In the genomic region with DNA sequence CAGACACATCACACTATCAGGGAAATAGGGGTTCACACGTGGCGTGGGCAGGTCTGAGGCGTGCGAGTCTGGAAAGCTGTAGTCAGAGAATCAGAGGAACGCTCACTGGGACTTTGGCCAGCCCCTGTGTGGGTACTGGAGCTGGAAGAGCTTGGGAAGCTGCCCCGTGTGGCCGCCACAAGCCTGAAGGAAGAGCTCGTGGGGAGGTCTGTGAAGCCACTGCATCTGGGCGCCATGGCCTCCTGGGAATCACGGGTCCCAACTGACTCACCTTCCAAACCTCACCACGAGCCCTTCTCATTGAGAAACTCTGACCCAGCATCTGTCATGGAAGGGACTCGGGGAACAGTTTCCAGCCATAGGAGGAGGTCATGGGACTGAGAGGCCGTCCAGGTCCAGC, we compare ENCODE assay signal across 22 cellular contexts. TPM values are rescaled to one million over a fixed set of nuclear protein-coding genes. Genes with fewer than 3 reads are reported as not detected.
DNase-seq lines count a peak whose midpoint lies in the region; TF ChIP-seq lines count a peak whose summit lies in the region.
"Had no signal": no experiment of that assay in that cellular context is flagged by ENCODE, and none has a peak within 500 bp of the region (broad histone marks: within the 10 kb centered on the region; RNA-seq: fewer than 3 reads in every experiment).

No MANE protein-coding gene starts in this region.

- DNase-seq in AG09319 (ENCODE audit: extremely low read depth, low read depth), result no peak
- peak; percentile 58 for DNase-seq in HFFc6
- DNase-seq in fibroblast of lung (ENCODE audit: low read depth in 2 of 2), result peak; percentile 56 to 82
- DNase-seq in COLO829 (ENCODE audit: low spot score), result no peak
- no peak for DNase-seq in activated T-cell treated with anti-CD3 and anti-CD28 coated beads, Interleukin-2, amount 50 U/mL, for 24 hours
- DNase-seq in DMS153 (lab: John Stamatoyannopoulos, UW), result no peak
- no peak for DNase-seq in effector CD8-positive, alpha-beta T cell (lab: John Stamatoyannopoulos, UW)
- DNase-seq: activated CD8-positive, alpha-beta memory T cell treated with anti-CD3 and anti-CD28 coated beads, Interleukin-2, amount 10 ng/mL, durations not matched to agents 7 days and 5 days; activated naive CD4-positive, alpha-beta T cell; effector CD4-positive, alpha-beta T cell; gastrocnemius medialis; GOT3; lower lobe of right lung; NCI-H1694; NCI-H446; nephron progenitor cell; Right ventricle myocardium superior; stimulated activated CD4-positive, alpha-beta T cell treated with anti-CD3 and anti-CD28 coated beads, Interleukin-4, amount 100 ng/mL, for 4 hours had no signal

- H3K27ac Mint-ChIP-seq in HFFc6, result peak overlapping the region; percentile 87
- no peak overlapping the region for H3K27ac Mint-ChIP-seq in activated T-cell treated with anti-CD3 and anti-CD28 coated beads, Interleukin-2, amount 50 U/mL, for 24 hours
- H3K27ac Mint-ChIP-seq: activated CD8-positive, alpha-beta memory T cell treated with anti-CD3 and anti-CD28 coated beads, Interleukin-2, amount 10 ng/mL, durations not matched to agents 7 days and 5 days; nephron progenitor cell; T-helper 1 cell treated with Interleukin-12 subunit alpha and Interleukin-12 subunit beta and Interleukin-4 antibody, amounts not matched to agents 30 μg/mL and 1 μg/mL, for 36 hours had no signal

- no peak overlapping the region for H3K27ac ChIP-seq in fibroblast of lung (ENCODE audit: insufficient read depth, low read length)
- peak overlapping the region; percentile 69 for H3K27ac ChIP-seq in rectal smooth muscle tissue (ENCODE audit: low read depth, low read length)
- H3K27ac ChIP-seq: gastrocnemius medialis, lower lobe of right lung had no signal

- H3K9ac ChIP-seq in fibroblast of lung (ENCODE audit: insufficient read depth, low read length) (no peak overlapping the region), rectal smooth muscle tissue (ENCODE audit: low read length) (no peak overlapping the region)

- no peaks in the 10 kb centered on the region for H3K79me2 ChIP-seq in fibroblast of lung (ENCODE audit: control insufficient read depth, insufficient read depth, low read length)

- H3K4me3 ChIP-seq in fibroblast of lung (replicated peaks in 1 of 4; ENCODE audit: control extremely low read depth in 1 of 4, insufficient read depth in 1 of 4, low read depth in 3 of 4, low read length in 4 of 4), result no peak overlapping the region
- H3K4me3 ChIP-seq in rectal smooth muscle tissue (ENCODE audit: low read length), result no peak overlapping the region
- H3K4me3 ChIP-seq: gastrocnemius medialis, lower lobe of right lung, tibial nerve had no signal

- peaks cover 23% of the 10 kb centered on the region for H3K4me1 Mint-ChIP-seq in HFFc6 (ENCODE audit: low read depth)
- no peaks in the 10 kb centered on the region for H3K4me1 Mint-ChIP-seq in activated T-cell treated with anti-CD3 and anti-CD28 coated beads, Interleukin-2, amount 50 U/mL, for 24 hours (ENCODE audit: low read depth)
- H3K4me1 Mint-ChIP-seq: activated CD8-positive, alpha-beta memory T cell treated with anti-CD3 and anti-CD28 coated beads, Interleukin-2, amount 10 ng/mL, durations not matched to agents 7 days and 5 days had no signal

- no peak overlapping the region for H2AFZ ChIP-seq in fibroblast of lung (ENCODE audit: low read length)

- H3K27me3 Mint-ChIP-seq in HFFc6 (ENCODE audit: insufficient read depth), result peaks cover 3% of the 10 kb centered on the region
- peaks cover 14% of the 10 kb centered on the region for H3K27me3 Mint-ChIP-seq in activated T-cell treated with anti-CD3 and anti-CD28 coated beads, Interleukin-2, amount 50 U/mL, for 24 hours
- H3K27me3 Mint-ChIP-seq: activated CD8-positive, alpha-beta memory T cell treated with anti-CD3 and anti-CD28 coated beads, Interleukin-2, amount 10 ng/mL, durations not matched to agents 7 days and 5 days had no signal

- peak; percentile 12 for TF ChIP-seq CTCF in AG09319 (IDR thresholded peaks at IDR 0.05; ENCODE audit: low read depth, low read length)
- TF ChIP-seq CTCF in HFFc6 (IDR thresholded peaks at IDR 0.05), result no peak
- no peak for TF ChIP-seq CTCF in fibroblast of lung (conservative IDR thresholded peaks at IDR 0.05 in 1 of 2, IDR thresholded peaks at IDR 0.05 in 1 of 2; ENCODE audit: low read depth in 1 of 2, low read length in 2 of 2)

- H3K9me3 Mint-ChIP-seq in HFFc6, result no peaks in the 10 kb centered on the region
- H3K9me3 Mint-ChIP-seq in activated T-cell treated with anti-CD3 and anti-CD28 coated beads, Interleukin-2, amount 50 U/mL, for 24 hours, result no peaks in the 10 kb centered on the region
- H3K9me3 Mint-ChIP-seq: nephron progenitor cell; T-helper 1 cell treated with Interleukin-12 subunit alpha and Interleukin-12 subunit beta and Interleukin-4 antibody, amounts not matched to agents 30 μg/mL and 1 μg/mL, for 36 hours had no signal

- no peaks in the 10 kb centered on the region for H3K27me3 ChIP-seq in fibroblast of lung (ENCODE audit: control insufficient read depth, insufficient read depth, low read length)
- H3K27me3 ChIP-seq in rectal smooth muscle tissue (ENCODE audit: control insufficient read depth, insufficient read depth, low read length), result no peaks in the 10 kb centered on the region
- H3K27me3 ChIP-seq: tibial nerve had no signal

- H3K4me2 ChIP-seq in fibroblast of lung (ENCODE audit: extremely low read depth, insufficient read depth, low read length), result peak overlapping the region; percentile 18

- no peaks in the 10 kb centered on the region for H3K36me3 Mint-ChIP-seq in HFFc6 (ENCODE audit: low read depth)
- no peaks in the 10 kb centered on the region for H3K36me3 Mint-ChIP-seq in activated T-cell treated with anti-CD3 and anti-CD28 coated beads, Interleukin-2, amount 50 U/mL, for 24 hours (ENCODE audit: low read depth)
- H3K36me3 Mint-ChIP-seq: activated CD8-positive, alpha-beta memory T cell treated with anti-CD3 and anti-CD28 coated beads, Interleukin-2, amount 10 ng/mL, durations not matched to agents 7 days and 5 days had no signal

- H3K4me1 ChIP-seq in fibroblast of lung (ENCODE audit: control insufficient read depth, extremely low read depth, insufficient read depth, low read length), result peaks cover 8% of the 10 kb centered on the region
- H3K4me1 ChIP-seq in rectal smooth muscle tissue (ENCODE audit: control insufficient read depth, insufficient read depth, low read length), result peaks cover 20% of the 10 kb centered on the region
- H3K4me1 ChIP-seq: gastrocnemius medialis had no signal

- no peaks in the 10 kb centered on the region for H3K9me3 ChIP-seq in fibroblast of lung (ENCODE audit: control insufficient read depth, insufficient read depth, low read depth, low read length)
- H3K9me3 ChIP-seq: gastrocnemius medialis, lower lobe of right lung, tibial nerve had no signal

- H3K36me3 ChIP-seq in fibroblast of lung (ENCODE audit: control insufficient read depth, insufficient read depth, low read length) (no peaks in the 10 kb centered on the region), rectal smooth muscle tissue (ENCODE audit: control insufficient read depth, insufficient read depth, low read length) (no peaks in the 10 kb centered on the region)
- H3K36me3 ChIP-seq: gastrocnemius medialis, lower lobe of right lung, tibial nerve had no signal

- peak overlapping the region; percentile 8; the same call in 1 of the 2 replicates for H3K4me3 Mint-ChIP-seq in HFFc6
- H3K4me3 Mint-ChIP-seq in activated T-cell treated with anti-CD3 and anti-CD28 coated beads, Interleukin-2, amount 50 U/mL, for 24 hours, result no peak overlapping the region
- H3K4me3 Mint-ChIP-seq: activated CD8-positive, alpha-beta memory T cell treated with anti-CD3 and anti-CD28 coated beads, Interleukin-2, amount 10 ng/mL, durations not matched to agents 7 days and 5 days; nephron progenitor cell; T-helper 1 cell treated with Interleukin-12 subunit alpha and Interleukin-12 subunit beta and Interleukin-4 antibody, amounts not matched to agents 30 μg/mL and 1 μg/mL, for 36 hours had no signal

- H4K20me1 ChIP-seq in fibroblast of lung (ENCODE audit: control insufficient read depth, extremely low read depth, insufficient read depth, low read length), result no peaks in the 10 kb centered on the region

RNA-seq across cellular contexts. Expression of a gene that starts 5.9 kb away (rescaled TPM):
- total RNA-seq in HFFc6 (2021; fragmentation: NEBNext Ultra II Directional; extraction: Animal tissue kit (Norgen Biotek cat#: 25700)), result 10 to 100 TPM; 51.4 to 74.9 (median 63.9) TPM
- 63.9 and 84.2 TPM in 2 replicates for total RNA-seq in fibroblast of lung
- polyA plus RNA-seq in fibroblast of lung, result 47.5 and 88.1 TPM in 2 replicates
- 87.8 and 142 TPM in 2 replicates for polyA plus RNA-seq in fibroblast of lung (2012)
- polyA minus RNA-seq in fibroblast of lung (ENCODE audit: low replicate concordance), result 84.7 and 165 TPM in 2 replicates
- total RNA-seq: activated CD8-positive, alpha-beta memory T cell treated with anti-CD3 and anti-CD28 coated beads, Interleukin-2, amount 10 ng/mL, durations not matched to agents 7 days and 5 days had no signal

RNA-seq across cellular contexts. Expression of a gene that starts 29.8 kb away (rescaled TPM):
- total RNA-seq in HFFc6 (2021; fragmentation: NEBNext Ultra II Directional; extraction: Animal tissue kit (Norgen Biotek cat#: 25700)), result 10 to 100 TPM in 1 of 6 experiments, 1 to 10 TPM in 5; 8.0 to 11.2 (median 9.0) TPM
- 8.7 and 11.7 TPM in 2 replicates for total RNA-seq in fibroblast of lung
- polyA plus RNA-seq in fibroblast of lung, result 7.7 and 9.7 TPM in 2 replicates
- 7.1 and 9.9 TPM in 2 replicates for polyA plus RNA-seq in fibroblast of lung (2012)
- 24.2 and 31.8 TPM in 2 replicates for polyA minus RNA-seq in fibroblast of lung (ENCODE audit: low replicate concordance)

RNA-seq across cellular contexts. Expression of a gene that starts 38.1 kb away (rescaled TPM):
- not detected for total RNA-seq in HFFc6 (2021; fragmentation: NEBNext Ultra II Directional; extraction: Animal tissue kit (Norgen Biotek cat#: 25700))
- total RNA-seq in fibroblast of lung, result not detected in 2 replicates
- not detected in 2 replicates for polyA plus RNA-seq in fibroblast of lung
- not detected in 2 replicates for polyA plus RNA-seq in fibroblast of lung (2012)
- polyA minus RNA-seq in fibroblast of lung (ENCODE audit: low replicate concordance), result 2.3 TPM in 1 of 2 replicates, not detected in the other
- total RNA-seq: activated CD8-positive, alpha-beta memory T cell treated with anti-CD3 and anti-CD28 coated beads, Interleukin-2, amount 10 ng/mL, durations not matched to agents 7 days and 5 days; gastrocnemius medialis; lower lobe of right lung; Right ventricle myocardium superior; sciatic nerve; tibial nerve had no signal

Comparison
In these comparisons a context has a peak if more than half of its experiments do, and no peak if none do; other contexts are left out.
1. DNase-seq: peak in HFFc6 (single experiment) and fibroblast of lung (2 of 2); none in AG09319 (single experiment), COLO829 (single experiment), activated T-cell treated with anti-CD3 and anti-CD28 coated beads, Interleukin-2, amount 50 U/mL, for 24 hours (single experiment), DMS153 (single experiment) and effector CD8-positive, alpha-beta T cell (single experiment).